ENCODE assay signal across 15 cellular contexts in genomic region chr2:25063876-25064660, GRCh38. TPM values are rescaled to one million over a fixed set of nuclear protein-coding genes. Genes with fewer than 3 reads are reported as not detected.
A peak's percentile ranks its signal among the peaks of the same experiment; 100 is the strongest.
DNase-seq lines count a peak whose midpoint lies in the region; ATAC-seq and TF ChIP-seq lines count a peak whose summit lies in the region.
"Had no signal": no experiment of that assay in that cellular context is flagged by ENCODE, and none has a peak within 500 bp of the region (broad histone marks: within the 10 kb centered on the region; RNA-seq: fewer than 3 reads in every experiment).

No MANE protein-coding gene starts in this region.

- peak; percentile 81 for DNase-seq in RPMI8226
- no peak for DNase-seq in left cardiac atrium
- DNase-seq in adrenal gland, result no peak
- DNase-seq in D341Med (ENCODE audit: low spot score), result no peak
- no peak for DNase-seq in activated CD8-positive, alpha-beta memory T cell treated with anti-CD3 and anti-CD28 coated beads for 24 hours
- DNase-seq in spleen, result no peak
- DNase-seq: activated CD4-positive, CD25-positive, alpha-beta regulatory T cell treated with anti-CD3 and anti-CD28 coated beads, Interleukin-2, amount 50 U/mL, for 72 hours; foreskin fibroblast; IMR-90; left lung; NCI-H1694; stimulated activated CD4-positive, alpha-beta T cell treated with anti-CD3 and anti-CD28 coated beads, Interleukin-4, amount 100 ng/mL, for 24 hours had no signal

- no peaks in the 10 kb centered on the region for H3K27me3 ChIP-seq in skeletal muscle tissue (ENCODE audit: control insufficient read depth in 3 of 3, insufficient read depth in 3 of 3, low read length in 3 of 3)
- no peaks in the 10 kb centered on the region for H3K27me3 ChIP-seq in adrenal gland
- H3K27me3 ChIP-seq in spleen (replicated peaks in 1 of 7), result no peaks in the 10 kb centered on the region
- H3K27me3 ChIP-seq: left lung had no signal

- TF ChIP-seq CTCF in adrenal gland (IDR thresholded peaks at IDR 0.05), result no peak
- TF ChIP-seq CTCF in spleen (IDR thresholded peaks at IDR 0.05 in 8 of 11, conservative IDR thresholded peaks at IDR 0.05 in 3 of 11), result no peak

- ATAC-seq in GM19328 (IDR thresholded peaks at IDR 0.05; ENCODE audit: unreplicated experiment) (peak; percentile 69), left cardiac atrium (peak; percentile 52 to 79)
- ATAC-seq: activated T-helper 17 cell treated with anti-CD3 and anti-CD28 coated beads, Interleukin-2, amount 50 U/mL, for 72 hours; left lung had no signal

- 81 to 86% (median 83%) methylated on average over 13 of the region's 13 CpGs for WGBS in adrenal gland, 4 donors
- 64 to 90% (median 79%) methylated on average over 13 of the region's 13 CpGs for WGBS in spleen, 5 donors

- H3K36me3 ChIP-seq in skeletal muscle tissue (ENCODE audit: control insufficient read depth in 3 of 3, insufficient read depth in 3 of 3, low read length in 3 of 3), result no peaks in the 10 kb centered on the region
- no peaks in the 10 kb centered on the region for H3K36me3 ChIP-seq in adrenal gland (replicated peaks in 1 of 2)
- H3K36me3 ChIP-seq in spleen, result no peaks in the 10 kb centered on the region
- H3K36me3 ChIP-seq: left lung had no signal

- TF ChIP-seq POLR2A in adrenal gland (IDR thresholded peaks at IDR 0.05) (no peak), spleen (IDR thresholded peaks at IDR 0.05) (no peak)

- H3K4me1 ChIP-seq in skeletal muscle tissue (ENCODE audit: control insufficient read depth in 3 of 3, insufficient read depth in 3 of 3, low read length in 3 of 3) (peaks cover 19 to 33% (median 27%) of the 10 kb centered on the region in 3 donors), adrenal gland (replicated peaks in 1 of 2) (no peaks in the 10 kb centered on the region), spleen (no peaks in the 10 kb centered on the region)
- H3K4me1 ChIP-seq: left lung had no signal

- intact Hi-C loops in left cardiac atrium (cut with DNase I) (no loop called here), adrenal gland (cut with DNase I) (no loop called here), spleen (cut with DNase I; ENCODE audit: low total_unique reads) (no loop called here)

- H3K9me3 ChIP-seq in skeletal muscle tissue (ENCODE audit: control insufficient read depth in 3 of 3, low read length in 3 of 3) (peaks cover 0 to 2% (median 0%) of the 10 kb centered on the region in 3 donors), adrenal gland (replicated peaks in 1 of 3) (no peaks in the 10 kb centered on the region), spleen (peaks cover 0 to 14% (median 6%) of the 10 kb centered on the region in 8 donors)

- H3K9ac ChIP-seq in skeletal muscle tissue (ENCODE audit: low read depth in 1 of 3, low read length in 3 of 3), result peak overlapping the region; percentile 62 to 70 (median 63)

- peak overlapping the region; percentile 49 to 59 (median 55) for H3K4me3 ChIP-seq in skeletal muscle tissue (ENCODE audit: low read length in 3 of 3)
- no peak overlapping the region for H3K4me3 ChIP-seq in adrenal gland
- H3K4me3 ChIP-seq in spleen, result no peak overlapping the region
- H3K4me3 ChIP-seq: left lung had no signal

- peak overlapping the region; percentile 86 for H3K27ac ChIP-seq in skeletal muscle tissue (ENCODE audit: low read depth, low read length)
- no peak overlapping the region for H3K27ac ChIP-seq in adrenal gland
- H3K27ac ChIP-seq in spleen, result no peak overlapping the region
- H3K27ac ChIP-seq: left lung had no signal

RNA-seq across cellular contexts. Expression of gene EFR3B, which starts 22.2 kb away (rescaled TPM):
- total RNA-seq in left cardiac atrium, result 1 to 10 TPM; 7.5 to 8.7 TPM
- total RNA-seq in skeletal muscle tissue, result 4.7 TPM
- total RNA-seq in adrenal gland, result 10 to 100 TPM in 1 of 8 donors, 1 to 10 TPM in 7; 1.8 to 10.6 (median 2.4) TPM
- polyA plus RNA-seq in adrenal gland, result 10 to 100 TPM in 1 of 3 donors, 1 to 10 TPM in 1, under 1 TPM in 1; 0.84 to 18.5 (median 2.1) TPM
- total RNA-seq in spleen, result 10 to 100 TPM in 3 of 7 donors, 1 to 10 TPM in 4; 4.4 to 13.2 (median 8.3) TPM
- polyA plus RNA-seq in spleen, result 1 to 10 TPM in 1 of 3 donors, under 1 TPM in 2; 0.22 to 2.6 (median 0.39) TPM

Comparison
In these comparisons a context has a peak if more than half of its experiments do, and no peak if none do; other contexts are left out.
1. H3K4me3 ChIP-seq: peak in skeletal muscle tissue (3 of 3); none in adrenal gland (0 of 4) and spleen (0 of 8).